7 cellular contexts compared by ENCODE assay signal in the genomic region with DNA sequence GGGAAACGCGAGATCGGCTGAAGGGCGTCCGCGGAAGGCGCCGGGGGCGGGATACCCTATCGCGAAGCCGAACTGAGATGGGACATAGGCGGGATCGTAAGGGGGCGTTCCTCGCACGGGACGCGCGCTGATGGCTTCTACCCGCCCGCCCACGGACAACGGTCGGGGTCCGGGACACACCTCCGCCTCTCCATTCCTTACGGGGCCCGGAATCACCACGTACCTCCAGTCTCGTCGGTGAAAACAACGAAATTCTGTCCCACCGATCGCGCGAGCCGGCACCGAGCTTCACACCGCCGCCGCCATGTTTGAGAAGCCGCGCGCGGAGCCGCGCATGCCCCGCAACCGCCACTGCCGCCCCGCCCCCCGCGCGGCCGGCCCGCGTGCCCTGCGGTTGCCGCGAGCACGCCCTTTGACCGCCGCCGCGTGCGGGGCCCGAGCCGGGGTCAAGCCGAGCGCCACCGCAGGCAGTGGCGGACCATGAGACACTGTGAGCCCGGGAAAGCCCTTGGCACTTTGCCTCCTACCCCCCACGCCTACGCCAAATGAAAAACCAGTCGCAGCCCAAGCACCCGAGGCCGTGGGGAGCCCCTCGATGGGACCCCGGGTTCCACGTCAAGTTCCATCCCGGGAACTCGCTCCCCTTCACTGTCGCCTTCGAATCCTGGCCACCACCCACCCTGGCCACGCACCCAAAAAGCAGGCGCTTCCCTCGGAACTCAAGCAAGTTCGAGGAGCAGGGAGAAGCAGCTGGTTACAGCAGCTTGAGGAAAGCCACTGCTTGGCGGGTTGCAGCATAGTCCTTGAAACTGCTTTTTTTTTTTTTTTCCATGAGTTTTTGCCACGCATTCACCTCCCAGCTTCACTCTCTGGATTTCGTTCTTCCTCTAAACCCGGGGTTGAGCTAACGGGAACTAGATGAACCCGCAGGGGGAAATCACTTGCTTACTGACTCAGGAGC. TPM values are rescaled to one million over a fixed set of nuclear protein-coding genes. Genes with fewer than 3 reads are reported as not detected.
DNase-seq lines count a peak whose midpoint lies in the region; ATAC-seq and TF ChIP-seq lines count a peak whose summit lies in the region.

A gene (minus strand): TSS at position 320 of the 961 bp plus-strand sequence. CDS start 20,617 bp downstream, outside the sequence.

- peak; percentile 54 for ATAC-seq in GM18867 (IDR thresholded peaks at IDR 0.05; ENCODE audit: unreplicated experiment)
- peak; percentile 61 for ATAC-seq in activated T-helper 17 cell treated with anti-CD3 and anti-CD28 coated beads, Interleukin-2, amount 50 U/mL, for 72 hours (replicated peaks)
- ATAC-seq in HG03159 (IDR thresholded peaks at IDR 0.05; ENCODE audit: unreplicated experiment): no peak

- H3K27me3 Mint-ChIP-seq in activated T-helper 17 cell treated with anti-CD3 and anti-CD28 coated beads, Interleukin-2, amount 50 U/mL, for 72 hours: peaks cover 3% of the 10 kb centered on the region
- peaks cover 6% of the 10 kb centered on the region for H3K27me3 Mint-ChIP-seq in nephron (ENCODE audit: low read depth)

- H3K36me3 Mint-ChIP-seq in activated T-helper 17 cell treated with anti-CD3 and anti-CD28 coated beads, Interleukin-2, amount 50 U/mL, for 72 hours (ENCODE audit: low read depth): no peaks in the 10 kb centered on the region
- no peaks in the 10 kb centered on the region for H3K36me3 Mint-ChIP-seq in nephron (ENCODE audit: low read depth)

- no peaks in the 10 kb centered on the region for H3K9me3 ChIP-seq in tibial nerve

- H3K4me1 Mint-ChIP-seq in activated T-helper 17 cell treated with anti-CD3 and anti-CD28 coated beads, Interleukin-2, amount 50 U/mL, for 72 hours: no peaks in the 10 kb centered on the region
- H3K4me1 Mint-ChIP-seq in nephron: peaks cover 6% of the 10 kb centered on the region

- no peak within 1 kb of the TSS for H3K27ac Mint-ChIP-seq in activated T-helper 17 cell treated with anti-CD3 and anti-CD28 coated beads, Interleukin-2, amount 50 U/mL, for 72 hours
- H3K27ac Mint-ChIP-seq in nephron: peak within 1 kb of the TSS; percentile 92 to 97 (median 93)

- TF ChIP-seq CTCF in fibroblast of pulmonary artery (IDR thresholded peaks at IDR 0.05; ENCODE audit: low read length, missing control alignments) (no peak), nephron (IDR thresholded peaks at IDR 0.05; ENCODE audit: unreplicated experiment in 3 of 3) (no peak), tibial nerve (IDR thresholded peaks at IDR 0.05) (no peak)

- DNase-seq in NCI-H510A treated with DMSO at 0.1 percent for 48 hours (lab: John Stamatoyannopoulos, UW) (peak; percentile 13), fibroblast of pulmonary artery (ENCODE audit: low read depth) (peak; percentile 25), tibial nerve (ENCODE audit: low spot score in 2 of 2) (peak in 1 of 2 donors; percentile 4)

- TF ChIP-seq EP300 in tibial nerve (IDR thresholded peaks at IDR 0.05): no peak

- H3K36me3 ChIP-seq in tibial nerve: no peaks in the 10 kb centered on the region

- H3K4me3 Mint-ChIP-seq in activated T-helper 17 cell treated with anti-CD3 and anti-CD28 coated beads, Interleukin-2, amount 50 U/mL, for 72 hours: peak within 1 kb of the TSS; percentile 67
- H3K4me3 Mint-ChIP-seq in nephron: peak within 1 kb of the TSS; percentile 92 to 96 (median 96)

- peaks cover 0 to 4% (median 0%) of the 10 kb centered on the region in 4 donors for H3K4me1 ChIP-seq in tibial nerve

- TF ChIP-seq POLR2A in tibial nerve (IDR thresholded peaks at IDR 0.05): no peak

- no peaks in the 10 kb centered on the region for H3K9me3 Mint-ChIP-seq in activated T-helper 17 cell treated with anti-CD3 and anti-CD28 coated beads, Interleukin-2, amount 50 U/mL, for 72 hours
- H3K9me3 Mint-ChIP-seq in nephron: peaks cover 3% of the 10 kb centered on the region

- peak within 1 kb of the TSS in 1 of 4 donors; percentile 24 for H3K27ac ChIP-seq in tibial nerve

- H3K4me3 ChIP-seq in fibroblast of pulmonary artery (replicated peaks; ENCODE audit: low read depth, low read length) (peak within 1 kb of the TSS; percentile 56), tibial nerve (peak within 1 kb of the TSS; percentile 32 to 63 (median 44))

- peaks cover 0 to 8% of the 10 kb centered on the region in 2 donors for H3K27me3 ChIP-seq in tibial nerve

- 5 to 41% methylated on average over 8 to 94 of the region's 96 CpGs for WGBS in tibial nerve, 2 donors

RNA-seq across cellular contexts. Expression of the gene that starts here (rescaled TPM):
- 1 to 10 TPM; 2.2 to 3.5 TPM for total RNA-seq in activated T-helper 17 cell treated with anti-CD3 and anti-CD28 coated beads, Interleukin-2, amount 50 U/mL, for 72 hours
- 1 to 10 TPM in 1 of 4 donors, under 1 TPM in 3; 0.59 to 1.5 (median 0.64) TPM for total RNA-seq in tibial nerve
